In the genomic region with DNA sequence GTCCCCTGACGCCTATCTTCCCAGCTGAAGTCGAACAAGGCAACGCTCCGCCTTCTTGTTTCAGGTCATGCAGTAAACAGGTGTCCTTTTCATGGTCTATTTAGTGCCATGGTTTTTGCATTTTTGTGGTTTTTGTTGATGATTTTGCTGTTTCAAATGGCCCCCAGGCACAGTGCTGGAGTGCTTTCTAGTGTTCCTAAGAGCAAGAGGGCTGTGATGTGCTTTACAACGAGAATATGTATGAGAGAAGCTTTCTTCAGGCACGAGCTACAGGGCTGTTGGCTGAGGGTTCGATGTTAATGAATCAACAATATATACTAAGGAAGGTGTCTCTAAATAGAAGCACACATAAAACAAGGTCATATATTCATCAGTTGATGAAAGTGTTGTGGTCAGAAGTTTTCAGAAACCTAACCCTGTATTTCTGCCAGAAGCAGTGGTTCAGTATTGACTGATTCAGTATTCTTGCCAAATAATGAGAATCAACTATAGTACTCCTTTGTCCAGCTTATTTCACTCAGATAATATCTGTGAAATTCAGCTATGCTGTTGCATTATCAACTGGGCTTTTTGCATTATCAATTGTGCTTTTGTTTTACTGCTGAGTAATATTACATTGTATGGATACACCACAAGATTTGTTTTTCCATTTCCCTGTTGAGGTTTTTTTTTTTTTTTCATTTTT, we compare ENCODE assay signal across 8 cellular contexts. TPM values are rescaled to one million over a fixed set of nuclear protein-coding genes. Genes with fewer than 3 reads are reported as not detected.
DNase-seq lines count a peak whose midpoint lies in the region; ATAC-seq and TF ChIP-seq lines count a peak whose summit lies in the region.

No MANE protein-coding gene starts in this region.

- no peak overlapping the region for H3K4me3 ChIP-seq in Panc1 (ENCODE audit: low read depth in 2 of 2, low read length in 2 of 2)

- POLR2A ChIA-PET in activated CD8-positive, alpha-beta T cell treated with anti-CD3 and anti-CD28 coated beads, Interleukin-2, amount 10 ng/mL, durations not matched to agents 7 days and 5 days (lab: Charles Lee): no interaction called here
- POLR2A ChIA-PET in activated CD8-positive, alpha-beta T cell treated with anti-CD3 and anti-CD28 coated beads for 36 hours (lab: Charles Lee): no interaction called here
- POLR2A ChIA-PET in Panc1 (lab: Charles Lee): interaction anchor here (0.6 kb wide), 1 partner anchor 68 kb away, joined by 5 read pairs; no protein-coding TSS in a partner anchor

- CTCF ChIA-PET in activated CD8-positive, alpha-beta T cell treated with anti-CD3 and anti-CD28 coated beads, Interleukin-2, amount 10 ng/mL, durations not matched to agents 7 days and 5 days (lab: Charles Lee): interaction anchor here (1.0 to 1.6 kb wide), 2 partner anchors 47 to 110 kb away, joined by 3 to 5 read pairs; no protein-coding TSS in a partner anchor
- CTCF ChIA-PET in activated CD8-positive, alpha-beta T cell treated with anti-CD3 and anti-CD28 coated beads for 36 hours (lab: Charles Lee): interaction anchor here (1.1 kb wide), 1 partner anchor 47 kb away, joined by 4 read pairs; no protein-coding TSS in a partner anchor
- CTCF ChIA-PET in Panc1 (lab: Charles Lee): no interaction called here

- H3K36me3 ChIP-seq in Panc1 (ENCODE audit: control insufficient read depth, insufficient read depth, low read length): no peaks in the 10 kb centered on the region; the same call in 1 of the 2 replicates

- intact Hi-C loops in activated CD8-positive, alpha-beta T cell treated with anti-CD3 and anti-CD28 coated beads for 36 hours (cut with micrococcal nuclease): no loop called here
- intact Hi-C loops in Panc1 (cut with micrococcal nuclease; ENCODE audit: unreplicated experiment): loop anchor here (5.0 kb wide), 1 partner anchor 44 kb away; no protein-coding TSS in a partner anchor

- TF ChIP-seq CTCF in activated CD8-positive, alpha-beta T cell treated with anti-CD3 and anti-CD28 coated beads for 36 hours (IDR thresholded peaks at IDR 0.05): no peak
- TF ChIP-seq CTCF in Panc1 (IDR thresholded peaks at IDR 0.05) (no peak), progenitor cell of endocrine pancreas (IDR thresholded peaks at IDR 0.05; ENCODE audit: unreplicated experiment) (no peak), omental fat pad (IDR thresholded peaks at IDR 0.05) (no peak)

- peaks cover 35% of the 10 kb centered on the region for H3K4me1 Mint-ChIP-seq in activated CD8-positive, alpha-beta T cell treated with anti-CD3 and anti-CD28 coated beads, Interleukin-2, amount 10 ng/mL, durations not matched to agents 7 days and 5 days (ENCODE audit: low read depth)
- peaks cover 27% of the 10 kb centered on the region for H3K4me1 Mint-ChIP-seq in activated CD8-positive, alpha-beta T cell treated with anti-CD3 and anti-CD28 coated beads for 36 hours (ENCODE audit: low read depth)
- peaks cover 6% of the 10 kb centered on the region for H3K4me1 Mint-ChIP-seq in progenitor cell of endocrine pancreas (ENCODE audit: low read depth)

- H3K36me3 Mint-ChIP-seq in activated CD8-positive, alpha-beta T cell treated with anti-CD3 and anti-CD28 coated beads, Interleukin-2, amount 10 ng/mL, durations not matched to agents 7 days and 5 days (ENCODE audit: low read depth): peaks cover 37% of the 10 kb centered on the region
- H3K36me3 Mint-ChIP-seq in activated CD8-positive, alpha-beta T cell treated with anti-CD3 and anti-CD28 coated beads for 36 hours (ENCODE audit: low read depth): peaks cover 20% of the 10 kb centered on the region
- H3K36me3 Mint-ChIP-seq in progenitor cell of endocrine pancreas (ENCODE audit: insufficient read depth): peaks cover 2% of the 10 kb centered on the region

- in situ Hi-C loops in Panc1 (cut with HindIII; ENCODE audit: low pct_unique_long_range_greater_than_20kb, low sequenced_read_pairs): no loop called here

- no peaks in the 10 kb centered on the region for H3K27me3 ChIP-seq in Panc1 (ENCODE audit: control insufficient read depth, insufficient read depth, low read length)

- H3K27ac Mint-ChIP-seq in activated CD8-positive, alpha-beta T cell treated with anti-CD3 and anti-CD28 coated beads, Interleukin-2, amount 10 ng/mL, durations not matched to agents 7 days and 5 days: peak overlapping the region; percentile 43
- H3K27ac Mint-ChIP-seq in activated CD8-positive, alpha-beta T cell treated with anti-CD3 and anti-CD28 coated beads for 36 hours: no peak overlapping the region
- peak overlapping the region; percentile 9 for H3K27ac Mint-ChIP-seq in progenitor cell of endocrine pancreas

- no peaks in the 10 kb centered on the region for H3K9me3 Mint-ChIP-seq in activated CD8-positive, alpha-beta T cell treated with anti-CD3 and anti-CD28 coated beads, Interleukin-2, amount 10 ng/mL, durations not matched to agents 7 days and 5 days (ENCODE audit: insufficient read depth)
- no peaks in the 10 kb centered on the region for H3K9me3 Mint-ChIP-seq in activated CD8-positive, alpha-beta T cell treated with anti-CD3 and anti-CD28 coated beads for 36 hours
- no peaks in the 10 kb centered on the region for H3K9me3 Mint-ChIP-seq in progenitor cell of endocrine pancreas (ENCODE audit: low read depth)

- no peak for ATAC-seq in activated CD8-positive, alpha-beta T cell treated with anti-CD3 and anti-CD28 coated beads, Interleukin-2, amount 10 ng/mL, durations not matched to agents 7 days and 5 days
- ATAC-seq in activated CD8-positive, alpha-beta T cell treated with anti-CD3 and anti-CD28 coated beads for 36 hours: no peak
- ATAC-seq in HG03064 (IDR thresholded peaks at IDR 0.05; ENCODE audit: low read depth, unreplicated experiment) (peak; percentile 75), Panc1 (no peak), omental fat pad (ENCODE audit: low FRiP score) (no peak)

- H3K27ac ChIP-seq in Panc1 (ENCODE audit: low read length): peak overlapping the region; percentile 66; the same call in 1 of the 2 replicates

- no peak overlapping the region for H3K4me3 Mint-ChIP-seq in activated CD8-positive, alpha-beta T cell treated with anti-CD3 and anti-CD28 coated beads, Interleukin-2, amount 10 ng/mL, durations not matched to agents 7 days and 5 days
- no peak overlapping the region for H3K4me3 Mint-ChIP-seq in activated CD8-positive, alpha-beta T cell treated with anti-CD3 and anti-CD28 coated beads for 36 hours
- H3K4me3 Mint-ChIP-seq in progenitor cell of endocrine pancreas (ENCODE audit: low read depth): no peak overlapping the region

- H3K4me1 ChIP-seq in Panc1 (ENCODE audit: control insufficient read depth, insufficient read depth, low read length): peaks cover 49% of the 10 kb centered on the region

- H3K27me3 Mint-ChIP-seq in activated CD8-positive, alpha-beta T cell treated with anti-CD3 and anti-CD28 coated beads, Interleukin-2, amount 10 ng/mL, durations not matched to agents 7 days and 5 days (ENCODE audit: low read depth): no peaks in the 10 kb centered on the region
- no peaks in the 10 kb centered on the region for H3K27me3 Mint-ChIP-seq in activated CD8-positive, alpha-beta T cell treated with anti-CD3 and anti-CD28 coated beads for 36 hours
- H3K27me3 Mint-ChIP-seq in progenitor cell of endocrine pancreas: no peaks in the 10 kb centered on the region

- no peaks in the 10 kb centered on the region for H3K9me3 ChIP-seq in Panc1 (ENCODE audit: control insufficient read depth, insufficient read depth, low read depth, low read length)

- no peak for DNase-seq in activated CD8-positive, alpha-beta T cell treated with anti-CD3 and anti-CD28 coated beads, Interleukin-2, amount 10 ng/mL, durations not matched to agents 7 days and 5 days
- no peak for DNase-seq in activated CD8-positive, alpha-beta T cell treated with anti-CD3 and anti-CD28 coated beads for 36 hours
- DNase-seq in Panc1 (ENCODE audit: low read depth, low spot score) (no peak), progenitor cell of endocrine pancreas (ENCODE audit: low spot score, unreplicated experiment) (no peak), omental fat pad (ENCODE audit: low spot score) (no peak)
- DNase-seq in effector CD8-positive, alpha-beta T cell (lab: John Stamatoyannopoulos, UW): no peak
- no peak for DNase-seq in activated CD4-positive, CD25-positive, alpha-beta regulatory T cell treated with anti-CD3 and anti-CD28 coated beads, Interleukin-2, amount 50 U/mL, for 72 hours

- BruUV-seq in Panc1 (replicated peaks; lab: Mats Ljungman, UMichigan): no TSS peak

RNA-seq across cellular contexts. Expression of gene LIMD1, which starts 18.5 kb away (rescaled TPM):
- total RNA-seq in activated CD8-positive, alpha-beta T cell treated with anti-CD3 and anti-CD28 coated beads, Interleukin-2, amount 10 ng/mL, durations not matched to agents 7 days and 5 days: 10 to 100 TPM; 48.4 to 49.4 TPM
- total RNA-seq in activated CD8-positive, alpha-beta T cell treated with anti-CD3 and anti-CD28 coated beads for 36 hours: 10 to 100 TPM; 34.5 to 36.5 TPM
- total RNA-seq in Panc1 (2021; ENCODE audit: unreplicated experiment): 49.7 TPM
- polyA plus RNA-seq in Panc1 (2012; ENCODE audit: insufficient read length): 19.4 TPM
- 31.3 and 32.5 TPM in 2 replicates for total RNA-seq in progenitor cell of endocrine pancreas
- 10 to 100 TPM; 20.2 to 36.3 (median 26.2) TPM for total RNA-seq in omental fat pad
